22 cellular contexts compared by ENCODE assay signal in the genomic region with DNA sequence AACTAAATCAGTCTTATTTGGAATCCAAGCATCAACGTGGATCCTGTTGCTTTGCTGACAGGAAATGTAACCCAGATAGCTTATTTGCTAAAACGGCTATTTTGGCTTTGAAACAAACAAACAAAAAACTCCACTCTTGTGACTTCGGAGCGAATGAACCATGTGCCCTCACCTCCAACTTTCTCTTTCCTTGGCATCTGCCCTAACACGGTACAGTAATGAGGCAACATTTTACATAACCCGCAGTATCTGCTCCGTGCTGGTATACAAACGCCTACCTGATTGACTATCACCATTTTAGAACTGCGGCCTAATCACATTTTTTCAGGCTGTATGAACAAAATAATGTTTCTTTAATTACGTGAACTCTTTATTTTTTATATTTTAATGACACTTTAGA.
"Had no signal": no experiment of that assay in that cellular context is flagged by ENCODE, and none has a peak within 500 bp of the region (broad histone marks: within the 10 kb centered on the region; RNA-seq: fewer than 3 reads in every experiment).

No MANE protein-coding gene starts in this region.

- H3K27ac Mint-ChIP-seq: T-cell had no signal

- H3K4me2 ChIP-seq: KMS-11, SK-N-SH had no signal

- H3K4me3 Mint-ChIP-seq: T-cell had no signal

- H3K9me3 Mint-ChIP-seq: T-cell had no signal

- H3K9ac ChIP-seq: KMS-11, SK-N-SH had no signal

- H3K27ac ChIP-seq: HL-60, KMS-11, RWPE1 had no signal

- H3K9me3 ChIP-seq: SK-N-SH had no signal

- ATAC-seq: Panc1, T-cell had no signal

- DNase-seq: Kasumi-1, MM.1S, NCI-H1092 treated with DMSO at 0.1 percent for 48 hours, NCI-H1436, NCI-H187, NCI-H2029, NCI-H2081 treated with DMSO at 0.1 percent for 48 hours, NCI-H2171, NCI-H226, NCI-H446, NCI-H510A, NCI-H526, NCI-H748 treated with DMSO at 0.1 percent for 48 hours, SHP77, SK-N-SH, SW 1271, T-cell had no signal

- H3K36me3 Mint-ChIP-seq: T-cell had no signal

- H3K27me3 Mint-ChIP-seq: T-cell had no signal

- FAIRE-seq: HTR-8/SVneo had no signal
